ENCODE assay signal across 8 cellular contexts in the genomic region with DNA sequence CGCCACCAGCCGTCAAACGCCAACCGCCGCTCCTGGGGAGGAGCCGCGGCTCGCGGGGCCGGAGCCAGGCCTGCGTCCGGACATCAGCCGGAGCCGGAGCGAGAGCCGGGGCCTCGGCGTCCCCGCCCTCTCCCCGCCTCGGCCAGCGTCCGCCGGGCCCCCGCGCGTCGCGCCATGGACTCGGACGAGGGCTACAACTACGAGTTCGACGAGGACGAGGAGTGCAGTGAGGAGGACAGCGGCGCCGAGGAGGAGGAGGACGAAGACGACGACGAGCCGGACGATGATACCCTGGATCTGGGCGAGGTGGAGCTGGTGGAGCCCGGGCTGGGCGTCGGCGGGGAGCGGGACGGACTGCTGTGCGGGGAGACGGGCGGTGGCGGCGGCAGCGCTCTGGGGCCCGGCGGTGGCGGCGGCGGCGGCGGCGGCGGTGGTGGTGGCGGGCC. TPM values are rescaled to one million over a fixed set of nuclear protein-coding genes. Genes with fewer than 3 reads are reported as not detected.
A peak's percentile ranks its signal among the peaks of the same experiment; 100 is the strongest.
DNase-seq lines count a peak whose midpoint lies in the region; ATAC-seq and TF ChIP-seq lines count a peak whose summit lies in the region.

No MANE protein-coding gene starts in this region.

- in situ Hi-C loops in Panc1 (cut with HindIII; ENCODE audit: low pct_unique_long_range_greater_than_20kb, low sequenced_read_pairs) (no loop called here), GM13976 (cut with MboI; ENCODE audit: low sequenced_read_pairs, unreplicated experiment) (no loop called here)

- peak overlapping the region; percentile 99 for H3K27ac ChIP-seq in CD4-positive, CD25-positive, alpha-beta regulatory T cell (ENCODE audit: insufficient read depth, low read length, poor library complexity, severe bottlenecking)
- H3K27ac ChIP-seq in Panc1 (ENCODE audit: low read length) (peak overlapping the region; percentile 98), epithelial cell of prostate (peak overlapping the region; percentile 96)

- H3K9me3 ChIP-seq in CD4-positive, CD25-positive, alpha-beta regulatory T cell (ENCODE audit: control insufficient read depth in 2 of 2, low read length in 2 of 2): no peaks in the 10 kb centered on the region
- H3K9me3 ChIP-seq in Panc1 (ENCODE audit: control insufficient read depth, insufficient read depth, low read depth, low read length): no peaks in the 10 kb centered on the region

- peak in 1 of 3 donors; percentile 40 for DNase-seq in CD4-positive, CD25-positive, alpha-beta regulatory T cell
- DNase-seq in Panc1 (ENCODE audit: low read depth, low spot score): no peak
- DNase-seq in epithelial cell of prostate (ENCODE audit: low read depth, low spot score): no peak
- no peak for DNase-seq in NCI-H1436 treated with DMSO at 0.1 percent for 48 hours (lab: John Stamatoyannopoulos, UW)
- DNase-seq in GM13976 (ENCODE audit: low spot score): no peak
- no peak for DNase-seq in UCSD-AML1 (lab: John Stamatoyannopoulos, UW; ENCODE audit: unreplicated experiment)

- peaks cover 54% of the 10 kb centered on the region for H3K4me1 ChIP-seq in CD4-positive, CD25-positive, alpha-beta regulatory T cell (ENCODE audit: control insufficient read depth, insufficient read depth, low read length, poor library complexity, severe bottlenecking)
- H3K4me1 ChIP-seq in Panc1 (ENCODE audit: control insufficient read depth, insufficient read depth, low read length): peaks cover 12% of the 10 kb centered on the region

- peak overlapping the region; percentile 95 to 100 (median 100) for H3K27ac Mint-ChIP-seq in CD4-positive, CD25-positive, alpha-beta regulatory T cell
- H3K27ac Mint-ChIP-seq in nephron: peak overlapping the region; percentile 100

- peaks cover 13% of the 10 kb centered on the region for H3K36me3 ChIP-seq in CD4-positive, CD25-positive, alpha-beta regulatory T cell (ENCODE audit: control insufficient read depth, insufficient read depth, low read length)
- H3K36me3 ChIP-seq in Panc1 (ENCODE audit: control insufficient read depth, insufficient read depth, low read length): peaks cover 11% of the 10 kb centered on the region; the same call in 1 of the 2 replicates

- no TSS peak for BruUV-seq in Panc1 (replicated peaks; lab: Mats Ljungman, UMichigan)

- peaks cover 0 to 1% (median 0%) of the 10 kb centered on the region in 7 donors for H3K9me3 Mint-ChIP-seq in CD4-positive, CD25-positive, alpha-beta regulatory T cell
- no peaks in the 10 kb centered on the region for H3K9me3 Mint-ChIP-seq in nephron

- POLR2A ChIA-PET in Panc1 (lab: Charles Lee): no interaction called here

- no peak for ATAC-seq in CD4-positive, CD25-positive, alpha-beta regulatory T cell (ENCODE audit: low read depth in 2 of 2)
- peak; percentile 7 for ATAC-seq in GM21737 (IDR thresholded peaks at IDR 0.05; ENCODE audit: unreplicated experiment)
- ATAC-seq in Panc1: peak; percentile 71

- H3K4me3 ChIP-seq in CD4-positive, CD25-positive, alpha-beta regulatory T cell (ENCODE audit: low read depth, low read length): no peak overlapping the region
- peak overlapping the region; percentile 84 for H3K4me3 ChIP-seq in Panc1 (ENCODE audit: low read depth in 2 of 2, low read length in 2 of 2)

- peak overlapping the region; percentile 95 to 99 (median 97) for H3K4me3 Mint-ChIP-seq in CD4-positive, CD25-positive, alpha-beta regulatory T cell
- H3K4me3 Mint-ChIP-seq in nephron: peak overlapping the region; percentile 96 to 97 (median 97)

- H3K36me3 Mint-ChIP-seq in CD4-positive, CD25-positive, alpha-beta regulatory T cell: peaks cover 15% of the 10 kb centered on the region
- H3K36me3 Mint-ChIP-seq in nephron (ENCODE audit: low read depth): peaks cover 35% of the 10 kb centered on the region

- H3K27me3 Mint-ChIP-seq in CD4-positive, CD25-positive, alpha-beta regulatory T cell: peaks cover 6% of the 10 kb centered on the region
- H3K27me3 Mint-ChIP-seq in nephron (ENCODE audit: low read depth): no peaks in the 10 kb centered on the region

- intact Hi-C loops in Panc1 (cut with micrococcal nuclease; ENCODE audit: unreplicated experiment): loop anchor here (10.0 kb wide), 1 partner anchor 100 kb away; the partner anchor contains the start of gene HEXA

- peaks cover 34 to 63% (median 46%) of the 10 kb centered on the region in 4 donors for H3K4me1 Mint-ChIP-seq in CD4-positive, CD25-positive, alpha-beta regulatory T cell
- H3K4me1 Mint-ChIP-seq in nephron: peaks cover 34% of the 10 kb centered on the region

- TF ChIP-seq CTCF in Panc1 (IDR thresholded peaks at IDR 0.05) (no peak), nephron (IDR thresholded peaks at IDR 0.05; ENCODE audit: unreplicated experiment in 3 of 3) (no peak), GM13976 (IDR thresholded peaks at IDR 0.05; ENCODE audit: borderline replicate concordance, control extremely low read depth, extremely low read depth, insufficient read depth, missing control alignments) (no peak)

- CTCF ChIA-PET in Panc1 (lab: Charles Lee): no interaction called here

- no peaks in the 10 kb centered on the region for H3K27me3 ChIP-seq in CD4-positive, CD25-positive, alpha-beta regulatory T cell (ENCODE audit: control insufficient read depth, insufficient read depth, low read length)
- H3K27me3 ChIP-seq in Panc1 (ENCODE audit: control insufficient read depth, insufficient read depth, low read length): no peaks in the 10 kb centered on the region

RNA-seq across cellular contexts. Expression of gene ARIH1, which starts 0.4 kb away (rescaled TPM):
- total RNA-seq in CD4-positive, CD25-positive, alpha-beta regulatory T cell: 242 TPM
- polyA plus RNA-seq in CD4-positive, CD25-positive, alpha-beta regulatory T cell: 10 to 100 TPM; 13.1 to 22.8 (median 14.7) TPM
- 192 TPM for total RNA-seq in Panc1 (2021; ENCODE audit: unreplicated experiment)
- polyA plus RNA-seq in Panc1 (2012; ENCODE audit: insufficient read length): 180 TPM

Comparison
In these comparisons a context has a peak if more than half of its experiments do, and no peak if none do; other contexts are left out.
1. ATAC-seq: peak in GM21737 (single experiment) and Panc1 (single experiment); none in CD4-positive, CD25-positive, alpha-beta regulatory T cell (0 of 2).
2. Peak in every context shown above with its lines, with median percentiles within 50 percentile points of each other: H3K27ac ChIP-seq.